9 cellular contexts compared by ENCODE assay signal in the genomic region with DNA sequence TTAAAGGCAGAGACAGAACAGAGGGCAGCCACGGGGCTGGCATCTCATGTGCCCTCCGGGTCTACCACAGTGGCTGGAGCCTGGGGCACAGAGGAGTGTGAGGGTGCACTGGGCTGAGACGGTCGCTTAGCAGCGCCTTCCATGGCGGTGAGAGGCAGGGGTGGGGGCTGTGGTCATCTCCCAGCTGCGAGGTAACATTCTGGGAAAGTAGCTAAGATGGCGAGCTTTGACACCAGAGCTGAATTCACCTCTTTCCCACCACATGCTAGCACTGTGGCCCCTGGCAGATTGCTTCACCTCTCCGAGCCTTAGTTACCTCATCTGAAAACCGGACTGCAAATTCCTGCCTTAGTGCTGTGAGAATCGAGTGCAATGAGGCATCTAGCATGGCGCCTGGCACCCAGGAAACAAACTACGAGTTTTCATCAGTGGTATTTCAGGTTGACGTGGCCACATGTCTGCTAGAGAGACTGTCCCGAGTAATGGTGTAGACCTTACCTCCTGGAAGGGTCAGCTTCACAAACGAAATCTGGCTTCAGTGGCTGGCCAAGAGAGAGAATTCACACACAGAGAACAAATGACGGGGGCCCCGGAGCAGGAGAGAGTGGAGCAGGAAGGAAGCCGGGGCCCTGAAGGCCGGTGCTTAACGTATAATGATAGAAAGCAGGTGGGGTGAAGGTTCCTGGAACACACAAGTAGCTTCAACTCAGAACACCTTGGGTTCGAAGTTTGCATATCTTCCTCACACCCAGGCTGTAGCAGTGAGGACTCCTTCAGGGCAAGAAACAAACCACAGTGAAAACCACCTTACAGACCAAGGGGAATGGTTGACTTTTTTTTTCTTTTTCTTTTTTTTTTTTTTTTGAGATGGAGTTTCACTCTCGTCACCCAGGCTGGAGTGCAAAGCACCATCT. TPM values are rescaled to one million over a fixed set of nuclear protein-coding genes. Genes with fewer than 3 reads are reported as not detected.
DNase-seq lines count a peak whose midpoint lies in the region; ATAC-seq, FAIRE-seq and TF ChIP-seq lines count a peak whose summit lies in the region.
"Had no signal": no experiment of that assay in that cellular context is flagged by ENCODE, and none has a peak within 500 bp of the region (broad histone marks: within the 10 kb centered on the region; RNA-seq: fewer than 3 reads in every experiment).

No MANE protein-coding gene starts in this region.

- in situ Hi-C loops in HepG2 (cut with HindIII; ENCODE audit: extremely low pct_ligation_motif_present, low pct_unique_long_range_greater_than_20kb) = no loop called here
- in situ Hi-C loops in Panc1 (cut with HindIII; ENCODE audit: low pct_unique_long_range_greater_than_20kb, low sequenced_read_pairs) = no loop called here

- TF ChIP-seq RAD21 in HepG2 (CRISPR knock-in tag; IDR thresholded peaks at IDR 0.05) = no peak

- H3K36me3 ChIP-seq in HepG2 (replicated peaks in 1 of 2; ENCODE audit: control insufficient read depth in 1 of 2, insufficient read depth in 2 of 2, low read length in 2 of 2) (no peaks in the 10 kb centered on the region), right lobe of liver (no peaks in the 10 kb centered on the region), Panc1 (ENCODE audit: control insufficient read depth, insufficient read depth, low read length) (no peaks in the 10 kb centered on the region)
- H3K36me3 ChIP-seq: vagina had no signal

- H3K27ac ChIP-seq in HepG2 (ENCODE audit: extremely low read length, insufficient read depth, low read length) = no peak overlapping the region
- H3K27ac ChIP-seq in right lobe of liver = no peak overlapping the region
- H3K27ac ChIP-seq in Panc1 (ENCODE audit: low read length) = no peak overlapping the region
- H3K27ac ChIP-seq: vagina had no signal

- H3K4me3 ChIP-seq in HepG2 (replicated peaks in 1 of 3; ENCODE audit: insufficient read depth in 1 of 3, low read depth in 2 of 3, low read length in 3 of 3) = no peak overlapping the region
- H3K4me3 ChIP-seq in right lobe of liver = no peak overlapping the region
- H3K4me3 ChIP-seq in Panc1 (ENCODE audit: low read depth in 2 of 2, low read length in 2 of 2) = no peak overlapping the region

- H2AFZ ChIP-seq in HepG2 (ENCODE audit: low read length) = no peak overlapping the region

- H3K9me3 ChIP-seq in HepG2 (ENCODE audit: low read length) (no peaks in the 10 kb centered on the region), right lobe of liver (no peaks in the 10 kb centered on the region), Panc1 (ENCODE audit: control insufficient read depth, insufficient read depth, low read depth, low read length) (no peaks in the 10 kb centered on the region)
- H3K9me3 ChIP-seq: vagina had no signal

- WGBS in HepG2 (ENCODE audit: low lambda C conversion rate) = 84% methylated on average over 16 of the region's 23 CpGs
- WGBS in right lobe of liver (ENCODE audit: insufficient coverage, low coverage, low lambda C conversion rate, missing lambda C conversion rate) = 58% methylated on average over 16 of the region's 23 CpGs

- POLR2A ChIA-PET in HepG2 (lab: Yijun Ruan, JAX) = no interaction called here
- POLR2A ChIA-PET in Panc1 (lab: Charles Lee) = no interaction called here

- FAIRE-seq in HepG2 (lab: Jason Lieb, UNC) = no peak

- TF ChIP-seq CTCF in HepG2 (CRISPR knock-in tag; IDR thresholded peaks at IDR 0.05) (no peak), right lobe of liver (IDR thresholded peaks at IDR 0.05) (no peak), Panc1 (IDR thresholded peaks at IDR 0.05) (no peak)

- H3K4me1 ChIP-seq in HepG2 (ENCODE audit: insufficient read depth, low read length) (peaks cover 45% of the 10 kb centered on the region), right lobe of liver (peaks cover 0 to 6% (median 0%) of the 10 kb centered on the region in 4 donors), Panc1 (ENCODE audit: control insufficient read depth, insufficient read depth, low read length) (no peaks in the 10 kb centered on the region)

- DNase-seq in HepG2 (ENCODE audit: low spot score) (no peak), right lobe of liver (no peak), Panc1 (ENCODE audit: low read depth, low spot score) (no peak), NOMO-1 treated with dmso at 0.1 percent for 144 hours (lab: John Stamatoyannopoulos, UW; ENCODE audit: unreplicated experiment) (no peak), cortex of kidney (lab: John Stamatoyannopoulos, UW) (no peak), T-helper 9 cell (no peak), UCSD-AML1 (lab: John Stamatoyannopoulos, UW; ENCODE audit: unreplicated experiment) (no peak)
- DNase-seq in effector CD4-positive, alpha-beta T cell = peak; percentile 22

- TF ChIP-seq EP300 in HepG2 (IDR thresholded peaks at IDR 0.05; ENCODE audit: low read depth in 2 of 2, low read length in 2 of 2) = no peak
- TF ChIP-seq EP300 in HepG2 (CRISPR knock-in tag; IDR thresholded peaks at IDR 0.05; ENCODE audit: borderline replicate concordance) = no peak

- H4K20me1 ChIP-seq in HepG2 (ENCODE audit: insufficient read depth, low read length) = no peaks in the 10 kb centered on the region

- intact Hi-C loops in HepG2 (cut with micrococcal nuclease; ENCODE audit: unreplicated experiment) = no loop called here
- intact Hi-C loops in right lobe of liver (cut with DNase I) = loop anchor here in 1 of 2 donors (5.0 kb wide), 1 partner anchor 291 kb away; no protein-coding TSS in a partner anchor
- intact Hi-C loops in Panc1 (cut with micrococcal nuclease; ENCODE audit: unreplicated experiment) = no loop called here

- CTCF ChIA-PET in HepG2 (lab: Yijun Ruan, JAX; ENCODE audit: low intra/inter-chr PET ratio, low total read pairs) (no interaction called here), Panc1 (lab: Charles Lee) (no interaction called here)

- no peak for ATAC-seq in HepG2
- no peak for ATAC-seq in right lobe of liver
- ATAC-seq in Panc1 = peak; percentile 46; the same call in 1 of the 2 replicates

- no peak overlapping the region for H3K9ac ChIP-seq in HepG2 (ENCODE audit: insufficient read depth, low read depth, low read length)

- H3K79me2 ChIP-seq in HepG2 (ENCODE audit: insufficient read depth, low read length) = no peaks in the 10 kb centered on the region

- no peak overlapping the region for H3K4me2 ChIP-seq in HepG2 (ENCODE audit: low read depth, low read length)

- TF ChIP-seq POLR2A in HepG2 (IDR thresholded peaks at IDR 0.05; ENCODE audit: insufficient read depth in 1 of 2, low read depth in 2 of 2, low read length in 2 of 2) = no peak
- no peak for TF ChIP-seq POLR2A in right lobe of liver (IDR thresholded peaks at IDR 0.05)

- no peaks in the 10 kb centered on the region for H3K27me3 ChIP-seq in HepG2 (ENCODE audit: control insufficient read depth in 1 of 2, insufficient read depth in 2 of 2, low read length in 2 of 2)
- no peaks in the 10 kb centered on the region for H3K27me3 ChIP-seq in right lobe of liver
- H3K27me3 ChIP-seq in Panc1 (ENCODE audit: control insufficient read depth, insufficient read depth, low read length) = no peaks in the 10 kb centered on the region
- H3K27me3 ChIP-seq: vagina had no signal

- BruUV-seq in HepG2 (replicated peaks; lab: Mats Ljungman, UMichigan) (no TSS peak), Panc1 (replicated peaks; lab: Mats Ljungman, UMichigan) (no TSS peak)

TF ChIP-seq in HepG2, 621 proteins besides CTCF, POLR2A, EP300 and RAD21:
- TF ChIP-seq FOXM1 (CRISPR knock-in tag; IDR thresholded peaks at IDR 0.05) (no peak), ZNF816 (CRISPR knock-in tag; IDR thresholded peaks at IDR 0.05; ENCODE audit: borderline replicate concordance) (no peak), RFX1 (IDR thresholded peaks at IDR 0.05) (no peak), CEBPB (IDR thresholded peaks at IDR 0.05; ENCODE audit: borderline replicate concordance, low read depth, low read length) (peak; percentile 41; the same call in 1 of the 2 replicates), YEATS4 (CRISPR knock-in tag; IDR thresholded peaks at IDR 0.05; ENCODE audit: borderline replicate concordance) (no peak)

RNA-seq across cellular contexts. Expression of a gene that starts 29.2 kb away (rescaled TPM):
- total RNA-seq in HepG2 (2016; rRNA removed; fragmentation: Illumina TruSeq; extraction: Trizol) (21.3 and 22.8 TPM in 2 replicates), right lobe of liver (1 to 10 TPM; 1.4 to 7.3 (median 4.1) TPM), Panc1 (2021; ENCODE audit: unreplicated experiment) (65.7 TPM)
- 27.1 and 28.5 TPM in 2 replicates for total RNA-seq in HepG2 (2016; cell fraction: cytosol; rRNA removed; fragmentation: Illumina TruSeq; extraction: Trizol; ENCODE audit: low read depth)
- 19.3 and 21.8 TPM in 2 replicates for total RNA-seq in HepG2 (2016; cell fraction: insoluble cytoplasmic fraction; rRNA removed; fragmentation: Illumina TruSeq; extraction: Trizol)
- total RNA-seq in HepG2 (2016; cell fraction: membrane; rRNA removed; fragmentation: Illumina TruSeq; extraction: Trizol) = 58.7 and 64.2 TPM in 2 replicates
- 8.7 and 10.1 TPM in 2 replicates for total RNA-seq in HepG2 (2016; cell fraction: nucleus; rRNA removed; fragmentation: Illumina TruSeq; extraction: Trizol)
- polyA plus RNA-seq in HepG2 (2011; rRNA removed) = 3.1 and 3.2 TPM in 2 replicates
- polyA plus RNA-seq in HepG2 (2011; cell fraction: cytosol; rRNA removed) = 3.4 and 4.0 TPM in 2 replicates
- 2.1 and 2.5 TPM in 2 replicates for polyA plus RNA-seq in HepG2 (2011; cell fraction: nucleus; rRNA removed)
- 7.5 and 10.7 TPM in 2 replicates for polyA plus RNA-seq in HepG2 (2012)
- 44.9 and 45.8 TPM in 2 replicates for polyA plus RNA-seq in HepG2 (2016; cell fraction: cytosol; fragmentation: Illumina TruSeq; extraction: Trizol; ENCODE audit: low read depth)
- polyA plus RNA-seq in HepG2 (2016; cell fraction: insoluble cytoplasmic fraction; fragmentation: Illumina TruSeq; extraction: Trizol; ENCODE audit: low read depth) = 23.3 and 26.8 TPM in 2 replicates
- 59.7 and 67.0 TPM in 2 replicates for polyA plus RNA-seq in HepG2 (2016; cell fraction: membrane; fragmentation: Illumina TruSeq; extraction: Trizol; ENCODE audit: low read depth)
- polyA plus RNA-seq in HepG2 (2016; cell fraction: nucleus; fragmentation: Illumina TruSeq; extraction: Trizol; ENCODE audit: insufficient read depth, low read depth) = 18.9 and 19.1 TPM in 2 replicates
- 5.3 TPM in 1 of 2 replicates, not detected in the other for polyA minus RNA-seq in HepG2 (2011; rRNA and poly(A)+ RNA removed; ENCODE audit: low replicate concordance)
- 3.7 and 4.5 TPM in 2 replicates for polyA minus RNA-seq in HepG2 (2011; cell fraction: cytosol; rRNA and poly(A)+ RNA removed)
- 0.90 and 1.4 TPM in 2 replicates for polyA minus RNA-seq in HepG2 (2011; cell fraction: nucleus; rRNA and poly(A)+ RNA removed)
- polyA plus RNA-seq in Panc1 (2012; ENCODE audit: insufficient read length) = 45.7 TPM
